Comparison of ENCODE assay signal across 2 cellular contexts in genomic region chr2:51997571-51997970, GRCh38.
TF ChIP-seq lines count a peak whose summit lies in the region.

No MANE protein-coding gene starts in this region.

TF ChIP-seq in IMR-90, 13 proteins besides CTCF, POLR2A, EP300 and RAD21:
- TF ChIP-seq, protein P1, sequence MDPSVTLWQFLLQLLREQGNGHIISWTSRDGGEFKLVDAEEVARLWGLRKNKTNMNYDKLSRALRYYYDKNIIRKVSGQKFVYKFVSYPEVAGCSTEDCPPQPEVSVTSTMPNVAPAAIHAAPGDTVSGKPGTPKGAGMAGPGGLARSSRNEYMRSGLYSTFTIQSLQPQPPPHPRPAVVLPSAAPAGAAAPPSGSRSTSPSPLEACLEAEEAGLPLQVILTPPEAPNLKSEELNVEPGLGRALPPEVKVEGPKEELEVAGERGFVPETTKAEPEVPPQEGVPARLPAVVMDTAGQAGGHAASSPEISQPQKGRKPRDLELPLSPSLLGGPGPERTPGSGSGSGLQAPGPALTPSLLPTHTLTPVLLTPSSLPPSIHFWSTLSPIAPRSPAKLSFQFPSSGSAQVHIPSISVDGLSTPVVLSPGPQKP (IDR thresholded peaks at IDR 0.05; ENCODE audit: borderline replicate concordance, low read depth, low read length) = no peak
- TF ChIP-seq CEBPB (IDR thresholded peaks at IDR 0.05; ENCODE audit: low read depth, low read length) (no peak), USF2 (IDR thresholded peaks at IDR 0.05; ENCODE audit: low read depth, low read length) (no peak), MXI1 (IDR thresholded peaks at IDR 0.05; ENCODE audit: borderline replicate concordance, low read depth, low read length) (no peak), RCOR1 (IDR thresholded peaks at IDR 0.05; ENCODE audit: insufficient replicate concordance, low read length) (no peak), FOS (IDR thresholded peaks at IDR 0.05; ENCODE audit: low read depth, low read length) (no peak), CHD1 (IDR thresholded peaks at IDR 0.05; ENCODE audit: low read depth, low read length) (no peak), NFE2L2 (IDR thresholded peaks at IDR 0.05; ENCODE audit: low read depth, low read length) (no peak), SMC3 (IDR thresholded peaks at IDR 0.05; ENCODE audit: low read depth, low read length) (no peak), MAFK (IDR thresholded peaks at IDR 0.05; ENCODE audit: low read depth, low read length) (no peak), MAZ (IDR thresholded peaks at IDR 0.05; ENCODE audit: borderline replicate concordance, low read depth, low read length) (no peak), BHLHE40 (IDR thresholded peaks at IDR 0.05; ENCODE audit: low read depth, low read length) (no peak), RFX5 (IDR thresholded peaks at IDR 0.05; ENCODE audit: low read depth, low read length) (no peak)

TF ChIP-seq in endothelial cell of umbilical vein, 7 proteins besides CTCF, POLR2A, EP300 and RAD21:
- TF ChIP-seq FOS (IDR thresholded peaks at IDR 0.05; ENCODE audit: borderline replicate concordance, insufficient read depth, low read length) = no peak
- TF ChIP-seq POLR2AphosphoS5 (IDR thresholded peaks at IDR 0.05; ENCODE audit: insufficient read depth, low read depth, low read length) = no peak
- no peak for TF ChIP-seq GATA2 (IDR thresholded peaks at IDR 0.05; ENCODE audit: insufficient read depth, insufficient read length, low read depth, low read length)
- no peak for TF ChIP-seq JUN (IDR thresholded peaks at IDR 0.05; ENCODE audit: borderline replicate concordance, insufficient read depth, insufficient read length, low read depth)
- TF ChIP-seq MYC (IDR thresholded peaks at IDR 0.05; ENCODE audit: low read depth, low read length) = no peak
- TF ChIP-seq, protein P2, sequence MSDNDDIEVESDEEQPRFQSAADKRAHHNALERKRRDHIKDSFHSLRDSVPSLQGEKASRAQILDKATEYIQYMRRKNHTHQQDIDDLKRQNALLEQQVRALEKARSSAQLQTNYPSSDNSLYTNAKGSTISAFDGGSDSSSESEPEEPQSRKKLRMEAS (IDR thresholded peaks at IDR 0.05; ENCODE audit: insufficient read depth, insufficient read length) = no peak
- TF ChIP-seq EZH2 (IDR thresholded peaks at IDR 0.05; ENCODE audit: borderline replicate concordance, low read depth, low read length, severe bottlenecking) = no peak
